Comparison of ENCODE assay signal across 30 cellular contexts in genomic region chr13:73872397-73872796, GRCh38.
DNase-seq lines count a peak whose midpoint lies in the region; ATAC-seq, FAIRE-seq and TF ChIP-seq lines count a peak whose summit lies in the region.
"Had no signal": no experiment of that assay in that cellular context is flagged by ENCODE, and none has a peak within 500 bp of the region (broad histone marks: within the 10 kb centered on the region; RNA-seq: fewer than 3 reads in every experiment).

No MANE protein-coding gene starts in this region.

- peak; percentile 51 for ATAC-seq in activated CD4-positive, alpha-beta T cell treated with anti-CD3 and anti-CD28 coated beads for 36 hours
- ATAC-seq in HG02610 (IDR thresholded peaks at IDR 0.05; ENCODE audit: unreplicated experiment): peak; percentile 43
- ATAC-seq in GM19324 (IDR thresholded peaks at IDR 0.05; ENCODE audit: low FRiP score, unreplicated experiment): no peak
- no peak for ATAC-seq in GM18858 (IDR thresholded peaks at IDR 0.05; ENCODE audit: unreplicated experiment)
- ATAC-seq: sciatic nerve had no signal

- H3K4me3 Mint-ChIP-seq in activated CD4-positive, alpha-beta T cell treated with anti-CD3 and anti-CD28 coated beads for 36 hours: no peak overlapping the region
- no peak overlapping the region for H3K4me3 Mint-ChIP-seq in osteocyte (ENCODE audit: unreplicated experiment)
- H3K4me3 Mint-ChIP-seq: activated B cell treated with CpG ODN at 0.5 μM for 24 hours, neural crest cell, type B pancreatic cell had no signal

- no peak for DNase-seq in activated CD4-positive, alpha-beta T cell treated with anti-CD3 and anti-CD28 coated beads for 36 hours
- DNase-seq in activated CD4-positive, alpha-beta T cell treated with anti-CD3 and anti-CD28 coated beads, Interleukin-2, amount 50 U/mL, for 48 hours: no peak
- DNase-seq in bronchial epithelial cell (ENCODE audit: low read depth) (peak; percentile 7), osteocyte (ENCODE audit: extremely low spot score, unreplicated experiment) (no peak), stomach (no peak)
- DNase-seq: activated B cell treated with CpG ODN at 0.5 μM for 24 hours; activated CD4-positive, alpha-beta T cell treated with anti-CD3 and anti-CD28 coated beads, Interleukin-2, amount 50 U/mL, for 4 hours; activated CD8-positive, alpha-beta memory T cell treated with anti-CD3 and anti-CD28 coated beads, Interleukin-2, amount 50 U/mL, for 4 hours; activated effector memory CD4-positive, alpha-beta T cell treated with Interleukin-2 at 50 U/mL for 16 hours; AML-193; colonic mucosa; DMS53; esophagus squamous epithelium; islet precursor cell; midbrain; NCI-H1105; NCI-H2029 treated with DMSO at 0.1 percent for 48 hours; NCI-H446; OCI-M1; stimulated activated CD4-positive, alpha-beta T cell treated with anti-CD3 and anti-CD28 coated beads, Interleukin-15, amount 100 ng/mL, for 24 hours; T-helper 9 cell had no signal

- intact Hi-C loops in activated CD4-positive, alpha-beta T cell treated with anti-CD3 and anti-CD28 coated beads for 36 hours (cut with DNase I, micrococcal nuclease): no loop called here
- intact Hi-C loops in stomach (cut with DNase I; ENCODE audit: low total_unique reads): no loop called here

- H3K27ac Mint-ChIP-seq in activated CD4-positive, alpha-beta T cell treated with anti-CD3 and anti-CD28 coated beads for 36 hours: no peak overlapping the region
- peak overlapping the region; percentile 44 for H3K27ac Mint-ChIP-seq in osteocyte (ENCODE audit: unreplicated experiment)
- H3K27ac Mint-ChIP-seq: activated B cell treated with CpG ODN at 0.5 μM for 24 hours, progenitor cell of endocrine pancreas, type B pancreatic cell had no signal

- no peak for FAIRE-seq in bronchial epithelial cell (lab: Jason Lieb, UNC)

- H3K27me3 ChIP-seq in bronchial epithelial cell (ENCODE audit: control insufficient read depth, insufficient read depth, low read length) (no peaks in the 10 kb centered on the region), stomach (no peaks in the 10 kb centered on the region)
- H3K27me3 ChIP-seq: colonic mucosa, esophagus squamous epithelium had no signal

- H3K27ac ChIP-seq in stomach: no peak overlapping the region
- H3K27ac ChIP-seq: 22Rv1, colonic mucosa, esophagus squamous epithelium, HL-60 had no signal

- peaks cover 0 to 8% (median 0%) of the 10 kb centered on the region in 4 donors for H3K4me1 ChIP-seq in stomach
- H3K4me1 ChIP-seq: colonic mucosa, esophagus squamous epithelium had no signal

- H3K9me3 ChIP-seq in stomach: no peaks in the 10 kb centered on the region
- H3K9me3 ChIP-seq: colonic mucosa, esophagus squamous epithelium had no signal

- H3K9me3 Mint-ChIP-seq in activated CD4-positive, alpha-beta T cell treated with anti-CD3 and anti-CD28 coated beads for 36 hours (ENCODE audit: low read depth): no peaks in the 10 kb centered on the region
- H3K9me3 Mint-ChIP-seq in osteocyte (ENCODE audit: unreplicated experiment): peaks cover 5% of the 10 kb centered on the region
- H3K9me3 Mint-ChIP-seq: activated B cell treated with CpG ODN at 0.5 μM for 24 hours, neural crest cell, type B pancreatic cell had no signal

- 63 to 98% (median 95%) methylated on average over 3 of the region's 3 CpGs for WGBS in stomach, 5 donors

- H3K27me3 Mint-ChIP-seq in activated CD4-positive, alpha-beta T cell treated with anti-CD3 and anti-CD28 coated beads for 36 hours: no peaks in the 10 kb centered on the region
- H3K27me3 Mint-ChIP-seq in osteocyte (ENCODE audit: unreplicated experiment): no peaks in the 10 kb centered on the region
- H3K27me3 Mint-ChIP-seq: activated B cell treated with CpG ODN at 0.5 μM for 24 hours, progenitor cell of endocrine pancreas, type B pancreatic cell had no signal

- no peak for TF ChIP-seq POLR2A in stomach (IDR thresholded peaks at IDR 0.05)

- H3K36me3 Mint-ChIP-seq in activated CD4-positive, alpha-beta T cell treated with anti-CD3 and anti-CD28 coated beads for 36 hours (ENCODE audit: low read depth): peaks cover 4% of the 10 kb centered on the region
- no peaks in the 10 kb centered on the region for H3K36me3 Mint-ChIP-seq in osteocyte (ENCODE audit: unreplicated experiment)

- H3K4me3 ChIP-seq in bronchial epithelial cell (ENCODE audit: low read depth, low read length): no peak overlapping the region
- no peak overlapping the region for H3K4me3 ChIP-seq in stomach
- H3K4me3 ChIP-seq: colonic mucosa, esophagus squamous epithelium had no signal

- no peak for TF ChIP-seq EP300 in stomach (IDR thresholded peaks at IDR 0.05)

- peaks cover 48% of the 10 kb centered on the region for H3K4me1 Mint-ChIP-seq in activated CD4-positive, alpha-beta T cell treated with anti-CD3 and anti-CD28 coated beads for 36 hours
- peaks cover 20% of the 10 kb centered on the region for H3K4me1 Mint-ChIP-seq in osteocyte (ENCODE audit: unreplicated experiment)

- CTCF ChIA-PET in activated CD4-positive, alpha-beta T cell treated with anti-CD3 and anti-CD28 coated beads for 36 hours (lab: Charles Lee): interaction anchor here (1.2 kb wide), 1 partner anchor 40 kb away, joined by 3 read pairs; no protein-coding TSS in a partner anchor

- POLR2A ChIA-PET in activated CD4-positive, alpha-beta T cell treated with anti-CD3 and anti-CD28 coated beads for 36 hours (lab: Charles Lee): no interaction called here

- no peaks in the 10 kb centered on the region for H3K36me3 ChIP-seq in bronchial epithelial cell (ENCODE audit: control insufficient read depth, insufficient read depth, low read length)
- no peaks in the 10 kb centered on the region for H3K36me3 ChIP-seq in stomach
- H3K36me3 ChIP-seq: colonic mucosa, esophagus squamous epithelium had no signal

- TF ChIP-seq CTCF in bronchial epithelial cell (IDR thresholded peaks at IDR 0.05; ENCODE audit: insufficient read depth, low read length, severe bottlenecking): no peak
- no peak for TF ChIP-seq CTCF in osteocyte (IDR thresholded peaks at IDR 0.05)
- TF ChIP-seq CTCF in stomach (IDR thresholded peaks at IDR 0.05): no peak

Comparison
In these comparisons a context has a peak if more than half of its experiments do, and no peak if none do; other contexts are left out.
1. ATAC-seq: peak in activated CD4-positive, alpha-beta T cell treated with anti-CD3 and anti-CD28 coated beads for 36 hours (single experiment) and HG02610 (single experiment); none in GM19324 (single experiment) and GM18858 (single experiment).